ENCODE assay signal across 9 cellular contexts in the genomic region with DNA sequence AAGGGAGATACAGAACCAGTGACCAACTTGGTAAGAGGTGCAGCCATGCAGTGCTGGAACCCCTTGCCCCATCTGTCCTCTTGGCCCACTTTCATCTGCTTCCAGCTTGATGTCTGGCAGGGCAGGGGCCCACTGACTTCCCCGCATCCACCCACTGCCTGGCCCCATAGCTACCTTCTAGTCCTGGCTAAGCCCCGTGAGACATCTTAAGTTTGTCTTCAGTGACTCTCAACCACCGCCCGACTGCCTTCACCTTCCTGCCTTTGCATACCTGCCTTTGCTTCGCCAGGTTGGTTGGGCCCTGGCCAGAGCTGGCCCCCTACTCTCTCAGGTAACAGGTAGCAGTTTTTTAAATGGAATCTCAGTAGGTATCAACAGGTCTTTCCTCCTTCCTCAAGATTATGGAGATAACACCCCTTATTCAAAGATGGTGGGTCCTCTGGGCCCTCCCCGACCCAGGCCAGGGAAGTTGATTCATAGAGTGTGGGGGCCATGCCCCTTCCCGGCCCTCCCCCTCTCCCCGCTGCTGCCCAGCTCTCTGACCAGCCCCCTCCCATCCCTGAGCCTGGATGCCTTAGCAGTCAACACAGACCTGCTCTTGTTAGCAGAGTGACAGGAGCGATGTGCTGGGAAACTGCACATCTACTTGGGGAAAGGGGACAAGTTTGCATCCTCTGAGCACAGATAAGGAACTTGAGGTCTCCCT. TPM values are rescaled to one million over a fixed set of nuclear protein-coding genes. Genes with fewer than 3 reads are reported as not detected.
A peak's percentile ranks its signal among the peaks of the same experiment; 100 is the strongest.
DNase-seq lines count a peak whose midpoint lies in the region; ATAC-seq, FAIRE-seq and TF ChIP-seq lines count a peak whose summit lies in the region.
"Had no signal": no experiment of that assay in that cellular context is flagged by ENCODE, and none has a peak within 500 bp of the region (broad histone marks: within the 10 kb centered on the region; RNA-seq: fewer than 3 reads in every experiment).

No MANE protein-coding gene starts in this region.

- 0 out of 2 replicates have a peak overlapping the region, but pooled peaks have one; percentile 25 for H2BK15ac ChIP-seq in H1 (ENCODE audit: low read length)

- H3K23me2 ChIP-seq in H1 (ENCODE audit: low read depth, low read length) = peaks cover 14% of the 10 kb centered on the region; the same call in 1 of the 2 replicates

- intact Hi-C loops in sigmoid colon (cut with DNase I) (loop anchor here (5.0 to 10.0 kb wide), 5 partner anchors 98 to 332 kb away; partner anchors contain the start of genes CNNM4, KANSL3, NCAPH and STARD7), thyroid gland (cut with DNase I) (loop anchor here (10.0 kb wide), 1 partner anchor 95 kb away; the partner anchor contains the start of gene KANSL3)

- H3K9ac ChIP-seq in H1 (replicated peaks in 1 of 4; ENCODE audit: extremely low read depth in 1 of 4, low read depth in 3 of 4, low read length in 3 of 4) = no peak overlapping the region

- H3K36me3 ChIP-seq in GM06990 (ENCODE audit: control insufficient read depth, insufficient read depth, low read length) (peaks cover 20% of the 10 kb centered on the region), H1 (ENCODE audit: control insufficient read depth in 2 of 4, insufficient read depth in 4 of 4, low read length in 3 of 4) (no peaks in the 10 kb centered on the region), sigmoid colon (peaks cover 0 to 5% (median 0%) of the 10 kb centered on the region in 4 donors), thyroid gland (no peaks in the 10 kb centered on the region)

- 0 out of 2 replicates have a peak overlapping the region, but pooled peaks have one; percentile 9 for H3K18ac ChIP-seq in H1 (ENCODE audit: extremely low read depth, low read length)

- ATAC-seq in GM19452 (IDR thresholded peaks at IDR 0.05; ENCODE audit: unreplicated experiment) = no peak

- H3K27me3 ChIP-seq in GM06990 (replicated peaks; ENCODE audit: control insufficient read depth, insufficient read depth, low read length) (no peaks in the 10 kb centered on the region), H1 (replicated peaks in 1 of 4; ENCODE audit: control insufficient read depth in 3 of 4, extremely low read depth in 1 of 4, insufficient read depth in 3 of 4, low read length in 3 of 4) (peaks cover 10 to 30% (median 25%) of the 10 kb centered on the region in 4 experiments; a peak in 6 of 7 replicates), sigmoid colon (no peaks in the 10 kb centered on the region), thyroid gland (no peaks in the 10 kb centered on the region)

- H2BK12ac ChIP-seq in H1 (ENCODE audit: low read depth, low read length) = peak overlapping the region; percentile 91

- no peaks in the 10 kb centered on the region for H3K79me2 ChIP-seq in H1 (ENCODE audit: control insufficient read depth in 1 of 2, insufficient read depth in 2 of 2, low read length in 2 of 2)

- TF ChIP-seq CTCF in GM06990 (IDR thresholded peaks at IDR 0.05; ENCODE audit: insufficient read depth, low read length, poor library complexity, severe bottlenecking) (no peak), H1 (IDR thresholded peaks at IDR 0.05; ENCODE audit: control extremely low read depth in 1 of 3, insufficient read depth in 1 of 3, low read depth in 1 of 3, low read length in 3 of 3) (no peak), sigmoid colon (IDR thresholded peaks at IDR 0.05) (no peak), thyroid gland (IDR thresholded peaks at IDR 0.05) (no peak)

- H3K4me3 ChIP-seq in GM06990 (replicated peaks; ENCODE audit: low read depth, low read length) (peak overlapping the region; percentile 94), H1 (ENCODE audit: extremely low read depth in 1 of 4, insufficient read depth in 2 of 4, low read depth in 3 of 4, low read length in 4 of 4) (peak overlapping the region in 1 of 4 experiments; percentile 73; a peak in 3 of 8 replicates), sigmoid colon (peak overlapping the region in 2 of 4 donors; percentile 94 to 99), thyroid gland (replicated peaks in 1 of 3) (no peak overlapping the region)

- WGBS in H1 (ENCODE audit: extremely low coverage in 1 of 2, insufficient coverage in 1 of 2, insufficient read length in 1 of 2, insufficient replicate concordance in 2 of 2, low coverage in 1 of 2, low lambda C conversion rate in 2 of 2, missing lambda C conversion rate in 1 of 2), 2 experiments = 41% methylated on average over 8 of the region's 9 CpGs; no CpG with 5 or more reads in 1 of the 2 experiments
- 70 to 88% methylated on average over 9 of the region's 9 CpGs for WGBS in sigmoid colon, 2 donors
- 79 to 81% methylated on average over 8 to 9 of the region's 9 CpGs for WGBS in thyroid gland, 2 donors

- H3K36me3 Mint-ChIP-seq in IgD-negative memory B cell = peaks cover 7% of the 10 kb centered on the region

- no peaks in the 10 kb centered on the region for H3K27me3 Mint-ChIP-seq in IgD-negative memory B cell

- no peak overlapping the region for H3K23ac ChIP-seq in H1 (ENCODE audit: insufficient read length)

- peak overlapping the region; percentile 79 for H3K4ac ChIP-seq in H1 (replicated peaks; ENCODE audit: insufficient read length, low read depth, low read length)

- 0 out of 2 replicates have a peak overlapping the region, but pooled peaks have one; percentile 34 for H2BK20ac ChIP-seq in H1 (ENCODE audit: low read length)

- peak overlapping the region; percentile 90 to 98 (median 97) for H3K4me3 Mint-ChIP-seq in IgD-negative memory B cell

- H3K27ac Mint-ChIP-seq in IgD-negative memory B cell = peak overlapping the region; percentile 97 to 99 (median 99)

- H4K5ac ChIP-seq in H1 (ENCODE audit: insufficient read length, low read depth, low read length) = no peak overlapping the region

- H2BK120ac ChIP-seq in H1 (replicated peaks; ENCODE audit: low read depth, low read length) = no peak overlapping the region

- H2AK5ac ChIP-seq in H1 (ENCODE audit: low read depth, low read length) = no peak overlapping the region; the same call in 1 of the 2 replicates

- no peak overlapping the region for H3K27ac ChIP-seq in H1 (ENCODE audit: low read depth, low read length)
- H3K27ac ChIP-seq in sigmoid colon = peak overlapping the region; percentile 97 to 99 (median 98)
- peak overlapping the region in 1 of 3 donors; percentile 94 for H3K27ac ChIP-seq in thyroid gland

- no peak for TF ChIP-seq EP300 in H1 (IDR thresholded peaks at IDR 0.05; ENCODE audit: borderline replicate concordance in 1 of 2, low read depth in 2 of 2, low read length in 2 of 2)
- no peak for TF ChIP-seq EP300 in sigmoid colon (IDR thresholded peaks at IDR 0.05)

- no peak overlapping the region for H4K8ac ChIP-seq in H1 (ENCODE audit: extremely low read depth, insufficient read depth, low read length)

- peaks cover 19 to 33% (median 26%) of the 10 kb centered on the region in 3 donors for H3K4me1 Mint-ChIP-seq in IgD-negative memory B cell

- peaks cover 9 to 11% of the 10 kb centered on the region in 2 experiments for H4K20me1 ChIP-seq in H1 (replicated peaks in 1 of 2; ENCODE audit: control insufficient read depth in 1 of 2, insufficient read depth in 2 of 2, low read length in 2 of 2)

- no peak overlapping the region for H2AFZ ChIP-seq in H1 (ENCODE audit: low read length)

- H3K4me1 ChIP-seq in H1 (replicated peaks in 1 of 4; ENCODE audit: control insufficient read depth in 3 of 4, insufficient read depth in 4 of 4, low read length in 3 of 4) (peaks cover 3 to 26% (median 18%) of the 10 kb centered on the region in 4 experiments), sigmoid colon (peaks cover 0 to 66% (median 56%) of the 10 kb centered on the region in 4 donors), thyroid gland (peaks cover 16 to 36% of the 10 kb centered on the region in 2 donors)

- POLR2A ChIA-PET in H1 (lab: Charles Lee; ENCODE audit: partially characterized antibody) = interaction anchor here (0.7 to 4.6 kb wide), 3 partner anchors 10 to 224 kb away, joined by 3 to 33 read pairs (median 5); no protein-coding TSS in a partner anchor

- H3K9me3 ChIP-seq in H1 (ENCODE audit: insufficient read depth in 2 of 2, low read depth in 1 of 2, low read length in 1 of 2) = no peaks in the 10 kb centered on the region
- H3K9me3 ChIP-seq in sigmoid colon = no peaks in the 10 kb centered on the region
- no peaks in the 10 kb centered on the region for H3K9me3 ChIP-seq in thyroid gland

- no peak overlapping the region for H3K56ac ChIP-seq in H1 (replicated peaks; ENCODE audit: insufficient read length, low read depth, low read length)

- CTCF ChIA-PET in H1 (lab: Charles Lee; ENCODE audit: partially characterized antibody) = interaction anchor here (0.6 to 18.5 kb wide), 9 partner anchors 11 to 217 kb away, joined by 3 to 361 read pairs (median 6); partner anchors contain the start of genes ITPRIPL1 and NEURL3

- no peak for TF ChIP-seq RAD21 in H1 (IDR thresholded peaks at IDR 0.05 in 1 of 2, conservative IDR thresholded peaks at IDR 0.05 in 1 of 2; ENCODE audit: low read depth in 2 of 2, low read length in 2 of 2)

- H3K9me3 Mint-ChIP-seq in IgD-negative memory B cell = no peaks in the 10 kb centered on the region

- H3K4me2 ChIP-seq in H1 (ENCODE audit: insufficient read depth in 1 of 2, low read depth in 2 of 2, low read length in 2 of 2) = peak overlapping the region; percentile 79 to 90

- DNase-seq in GM06990 (ENCODE audit: extremely low read depth, insufficient read length) = no peak
- no peak for DNase-seq in H1 (ENCODE audit: low read depth in 1 of 2, low spot score in 2 of 2)
- DNase-seq in sigmoid colon = no peak
- no peak for DNase-seq in thyroid gland
- DNase-seq in NCI-H2107 (lab: John Stamatoyannopoulos, UW) = no peak
- no peak for DNase-seq in NCI-H128 (lab: John Stamatoyannopoulos, UW; ENCODE audit: unreplicated experiment)

- peak overlapping the region; percentile 30 for H4K91ac ChIP-seq in H1 (replicated peaks; ENCODE audit: insufficient read length, low read length)

- H3K79me1 ChIP-seq in H1 (ENCODE audit: low read depth, low read length) = no peaks in the 10 kb centered on the region; the same call in none of the 2 replicates

- H2BK5ac ChIP-seq in H1 (ENCODE audit: low read depth, low read length) = peak overlapping the region; percentile 47; the same call in 1 of the 2 replicates

- TF ChIP-seq POLR2A in H1 (IDR thresholded peaks at IDR 0.05; ENCODE audit: control extremely low read depth in 1 of 2, low read depth in 2 of 2, low read length in 2 of 2) = no peak
- TF ChIP-seq POLR2A in sigmoid colon (IDR thresholded peaks at IDR 0.05) = no peak
- TF ChIP-seq POLR2A in thyroid gland (IDR thresholded peaks at IDR 0.05) = no peak

- FAIRE-seq in H1 (lab: Jason Lieb, UNC) = no peak

- H3K14ac ChIP-seq in H1 (ENCODE audit: insufficient read length) = no peak overlapping the region

RNA-seq across cellular contexts. Expression of gene ARID5A, which starts 2.8 kb away (rescaled TPM):
- polyA plus RNA-seq in IgD-negative memory B cell (62.3 TPM), H1 (2011; rRNA removed) (3.3 and 3.8 TPM in 2 replicates), sigmoid colon (10 to 100 TPM in 1 of 3 donors, 1 to 10 TPM in 2; 7.8 to 29.0 (median 9.5) TPM)
- total RNA-seq in H1 (2021; fragmentation: NEBNext Ultra II Directional; extraction: Animal tissue kit (Norgen Biotek cat#: 25700)) = 4.4 and 5.3 TPM in 2 replicates
- polyA plus RNA-seq in H1 (2011; cell fraction: cytosol; rRNA removed) = 2.8 TPM
- polyA plus RNA-seq in H1 (2011; cell fraction: nucleus; rRNA removed) = 5.1 TPM
- 1.8 to 4.2 TPM (median 3.5 TPM) in 4 replicates for polyA plus RNA-seq in H1 (2012, experiment 1 of 2)
- polyA plus RNA-seq in H1 (2012, experiment 2 of 2) = 3.3 TPM
- polyA plus RNA-seq in H1 (2013, experiment 1 of 2) = 4.2 TPM
- polyA plus RNA-seq in H1 (2013, experiment 2 of 2) = 4.2 TPM
- polyA minus RNA-seq in H1 (2011; rRNA and poly(A)+ RNA removed) = 0.76 and 1.4 TPM in 2 replicates
- 4.3 TPM for polyA minus RNA-seq in H1 (2011; cell fraction: cytosol; rRNA and poly(A)+ RNA removed)
- 3.3 TPM for polyA minus RNA-seq in H1 (2011; cell fraction: nucleus; rRNA and poly(A)+ RNA removed)
- total RNA-seq in sigmoid colon (100 to 1,000 TPM in 1 of 4 donors, 10 to 100 TPM in 3; 14.3 to 179 (median 30.4) TPM), thyroid gland (10 to 100 TPM in 3 of 4 donors, 1 to 10 TPM in 1; 9.2 to 29.3 (median 20.0) TPM)

RNA-seq across cellular contexts. Expression of gene NEURL3, which starts 34.2 kb away (rescaled TPM):
- not detected for polyA plus RNA-seq in IgD-negative memory B cell
- not detected in 2 replicates for total RNA-seq in H1 (2021; fragmentation: NEBNext Ultra II Directional; extraction: Animal tissue kit (Norgen Biotek cat#: 25700))
- polyA plus RNA-seq in H1 (2011; rRNA removed) = 0.03 TPM in 1 of 2 replicates, not detected in the other
- not detected for polyA plus RNA-seq in H1 (2011; cell fraction: cytosol; rRNA removed)
- not detected for polyA plus RNA-seq in H1 (2011; cell fraction: nucleus; rRNA removed)
- polyA plus RNA-seq in H1 (2012, experiment 1 of 2) = not detected in 4 replicates
- not detected for polyA plus RNA-seq in H1 (2012, experiment 2 of 2)
- not detected for polyA plus RNA-seq in H1 (2013, experiment 1 of 2)
- not detected for polyA plus RNA-seq in H1 (2013, experiment 2 of 2)
- polyA minus RNA-seq in H1 (2011; rRNA and poly(A)+ RNA removed) = not detected in 2 replicates
- polyA minus RNA-seq in H1 (2011; cell fraction: cytosol; rRNA and poly(A)+ RNA removed) = not detected
- polyA minus RNA-seq in H1 (2011; cell fraction: nucleus; rRNA and poly(A)+ RNA removed) = not detected
- under 1 TPM in 1 of 4 donors, not detected in 3; 0.36 TPM for total RNA-seq in sigmoid colon
- 1 to 10 TPM; 3.5 to 6.4 (median 3.6) TPM for polyA plus RNA-seq in sigmoid colon
- total RNA-seq in thyroid gland = under 1 TPM in 1 of 4 donors, not detected in 3; 0.40 TPM
- total RNA-seq: G401 had no signal
